8 cellular contexts compared by ENCODE assay signal in the genomic region with DNA sequence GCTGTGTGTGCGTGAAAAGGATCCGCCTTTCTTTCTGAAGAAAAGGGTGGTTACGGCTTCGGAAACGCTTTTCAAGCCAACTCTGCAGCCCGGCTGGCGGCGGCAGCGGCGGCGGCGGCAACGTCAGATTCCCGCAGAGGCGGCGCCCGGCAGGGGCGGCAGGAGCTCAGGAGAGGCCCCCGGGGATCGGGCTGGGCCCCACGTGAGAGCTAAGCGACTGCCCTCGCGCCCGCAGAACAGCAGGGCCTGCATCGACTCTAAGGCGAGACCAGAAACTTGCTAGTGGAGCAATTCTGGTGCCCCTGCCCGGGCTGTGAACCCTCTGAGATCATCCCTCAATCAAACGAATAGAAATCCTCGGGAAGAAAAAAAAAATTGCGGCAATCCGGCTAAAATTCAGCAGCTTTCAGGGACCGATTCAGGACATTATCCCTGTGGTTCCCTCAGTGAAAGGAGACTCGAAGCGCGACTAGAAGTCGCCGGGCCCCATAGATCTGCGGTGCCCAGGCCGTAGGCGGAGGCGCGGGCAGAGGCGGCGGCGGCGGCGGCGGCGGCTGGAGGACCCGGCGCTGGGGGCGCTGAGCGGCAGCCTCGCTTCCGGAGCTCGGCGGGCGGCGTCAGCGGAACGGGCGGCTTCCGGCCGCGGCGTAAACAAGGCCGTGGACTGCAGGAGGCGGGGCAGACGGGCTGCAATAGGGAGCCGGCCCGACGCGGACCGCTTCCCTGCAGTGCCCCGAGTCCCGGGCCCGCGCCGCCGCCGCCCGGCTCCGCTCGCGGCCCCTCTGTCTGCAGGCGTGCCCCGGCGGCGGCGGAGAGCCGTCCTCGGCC. TPM values are rescaled to one million over a fixed set of nuclear protein-coding genes. Genes with fewer than 3 reads are reported as not detected.
DNase-seq lines count a peak whose midpoint lies in the region; ATAC-seq and TF ChIP-seq lines count a peak whose summit lies in the region.

A gene with protein sequence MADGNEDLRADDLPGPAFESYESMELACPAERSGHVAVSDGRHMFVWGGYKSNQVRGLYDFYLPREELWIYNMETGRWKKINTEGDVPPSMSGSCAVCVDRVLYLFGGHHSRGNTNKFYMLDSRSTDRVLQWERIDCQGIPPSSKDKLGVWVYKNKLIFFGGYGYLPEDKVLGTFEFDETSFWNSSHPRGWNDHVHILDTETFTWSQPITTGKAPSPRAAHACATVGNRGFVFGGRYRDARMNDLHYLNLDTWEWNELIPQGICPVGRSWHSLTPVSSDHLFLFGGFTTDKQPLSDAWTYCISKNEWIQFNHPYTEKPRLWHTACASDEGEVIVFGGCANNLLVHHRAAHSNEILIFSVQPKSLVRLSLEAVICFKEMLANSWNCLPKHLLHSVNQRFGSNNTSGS (plus strand): TSS at position 681 of the 828 bp plus-strand sequence. CDS start 316 bp downstream, outside the sequence.

- peak within 1 kb of the TSS; percentile 96 for H2AK9ac ChIP-seq in IMR-90 (replicated peaks; ENCODE audit: low read depth, low read length, poor library complexity)

- peaks cover 11% of the 10 kb centered on the region for H4K20me1 ChIP-seq in IMR-90 (ENCODE audit: insufficient read depth, low read length)

- intact Hi-C loops in IMR-90 (cut with micrococcal nuclease) = loop anchor here (1.0 to 5.0 kb wide), 3 partner anchors 74 to 305 kb away; a partner anchor contains a TSS

- peak within 1 kb of the TSS; percentile 95 for H3K56ac ChIP-seq in IMR-90 (ENCODE audit: extremely low read depth, insufficient read depth, low read length)

- H2BK15ac ChIP-seq in IMR-90 (ENCODE audit: low read depth, low read length) = no peak within 1 kb of the TSS; the same call in 2 of the 3 replicates

- peak within 1 kb of the TSS; percentile 91 for H4K5ac ChIP-seq in IMR-90 (ENCODE audit: low read depth, low read length)

- in situ Hi-C loops in IMR-90 (cut with MboI; ENCODE audit: low sequenced_read_pairs) = loop anchor here (5.0 to 25.0 kb wide), 3 partner anchors 75 to 305 kb away; a partner anchor contains a TSS

- H2AFZ ChIP-seq in IMR-90 (replicated peaks; ENCODE audit: low read length, poor library complexity) = peak within 1 kb of the TSS; percentile 95

- no peaks in the 10 kb centered on the region for H3K27me3 ChIP-seq in IMR-90 (ENCODE audit: control insufficient read depth, insufficient read depth, low read length)
- H3K27me3 ChIP-seq in mucosa of stomach (ENCODE audit: control insufficient read depth, insufficient read depth, low read length) = no peaks in the 10 kb centered on the region

- TF ChIP-seq POLR2A in IMR-90 (IDR thresholded peaks at IDR 0.05; ENCODE audit: low read depth, low read length) = peak; percentile 91

- H2AK5ac ChIP-seq in IMR-90 (ENCODE audit: low read depth, low read length) = peak within 1 kb of the TSS; percentile 96

- peak within 1 kb of the TSS; percentile 91 for H3K27ac ChIP-seq in IMR-90 (ENCODE audit: insufficient read depth, low read length)

- H3K9ac ChIP-seq in IMR-90 (ENCODE audit: low read depth, low read length) (peak within 1 kb of the TSS; percentile 99), mucosa of stomach (ENCODE audit: low read length) (peak within 1 kb of the TSS; percentile 100)

- H2BK120ac ChIP-seq in IMR-90 (ENCODE audit: low read depth, low read length) = peak within 1 kb of the TSS; percentile 73

- H3K23ac ChIP-seq in IMR-90 (ENCODE audit: low read depth, low read length) = peak within 1 kb of the TSS; percentile 99

- dilution Hi-C loops in IMR-90 (cut with HindIII; ENCODE audit: low sequenced_read_pairs, unreplicated experiment) = no loop called here

- H3K79me1 ChIP-seq in IMR-90 (ENCODE audit: low read depth in 1 of 2, low read length in 2 of 2) = peaks cover 17 to 30% of the 10 kb centered on the region in 2 experiments

- TF ChIP-seq RAD21 in IMR-90 (IDR thresholded peaks at IDR 0.05; ENCODE audit: low read length) = no peak

- peak within 1 kb of the TSS; percentile 96 for H3K4me3 ChIP-seq in IMR-90 (ENCODE audit: insufficient read depth, low read depth, low read length)
- H3K4me3 ChIP-seq in epithelial cell of proximal tubule (ENCODE audit: low read depth, low read length) = peak within 1 kb of the TSS; percentile 97
- peak within 1 kb of the TSS; percentile 100 for H3K4me3 ChIP-seq in mucosa of stomach (ENCODE audit: low read length)

- H3K4ac ChIP-seq in IMR-90 (ENCODE audit: low read depth, low read length) = peak within 1 kb of the TSS; percentile 98

- ATAC-seq in GM21529 (IDR thresholded peaks at IDR 0.05; ENCODE audit: unreplicated experiment) = peak; percentile 93
- ATAC-seq in IMR-90 (ENCODE audit: low read depth) = peak; percentile 90

- WGBS in IMR-90 (ENCODE audit: extremely low coverage in 2 of 2, insufficient read length in 1 of 2), 2 experiments = 1% methylated on average over 66 of the region's 93 CpGs; no CpG with 5 or more reads in 1 of the 2 experiments

- H3K36me3 ChIP-seq in IMR-90 (ENCODE audit: control insufficient read depth, insufficient read depth, low read length) (0 out of 2 replicates have a peak, but pooled peaks cover 2% of the 10 kb centered on the region), mucosa of stomach (ENCODE audit: control insufficient read depth, insufficient read depth, low read length) (no peaks in the 10 kb centered on the region)

- TF ChIP-seq CTCF in IMR-90 (conservative IDR thresholded peaks at IDR 0.05; ENCODE audit: low read depth, low read length) (peak; percentile 53), epithelial cell of proximal tubule (conservative IDR thresholded peaks at IDR 0.05; ENCODE audit: low read depth, low read length) (peak; percentile 12)

- peak within 1 kb of the TSS; percentile 98 for H4K8ac ChIP-seq in IMR-90 (ENCODE audit: low read depth in 2 of 2, low read length in 2 of 2)

- no peaks in the 10 kb centered on the region for H3K9me3 ChIP-seq in IMR-90 (ENCODE audit: control insufficient read depth, insufficient read depth, low read length)
- H3K9me3 ChIP-seq in mucosa of stomach (ENCODE audit: control insufficient read depth, low read length) = no peaks in the 10 kb centered on the region

- peak within 1 kb of the TSS; percentile 94 for H2BK5ac ChIP-seq in IMR-90 (ENCODE audit: low read depth, low read length, poor library complexity, severe bottlenecking)

- H3K9me1 ChIP-seq in IMR-90 (ENCODE audit: insufficient read depth, low read length) = peaks cover 5% of the 10 kb centered on the region

- H4K91ac ChIP-seq in IMR-90 (ENCODE audit: insufficient read depth, low read depth, low read length) = peak within 1 kb of the TSS; percentile 96

- peak within 1 kb of the TSS; percentile 99 for H3K14ac ChIP-seq in IMR-90 (replicated peaks; ENCODE audit: low read depth, low read length)

- no peak within 1 kb of the TSS for H2BK20ac ChIP-seq in IMR-90 (ENCODE audit: low read depth, low read length)

- H3K18ac ChIP-seq in IMR-90 (ENCODE audit: low read depth, low read length) = peak within 1 kb of the TSS; percentile 83

- BruUV-seq in IMR-90 (replicated peaks; lab: Mats Ljungman, UMichigan) = no TSS peak

- POLR2A ChIA-PET in IMR-90 (lab: Charles Lee; ENCODE audit: unreplicated experiment) = interaction anchor here (0.6 kb wide), 2 partner anchors 37 to 173 kb away, joined by 4 to 9 read pairs; no protein-coding TSS in a partner anchor

- peak within 1 kb of the TSS; percentile 93 for H3K4me2 ChIP-seq in IMR-90 (ENCODE audit: low read depth, low read length)

- peak; percentile 94 for DNase-seq in DMS53 (lab: John Stamatoyannopoulos, UW)
- DNase-seq in IMR-90 = peak; percentile 88
- DNase-seq in OCI-M1 (lab: John Stamatoyannopoulos, UW) = peak; percentile 88
- peak; percentile 73 for DNase-seq in activated T-cell treated with anti-CD3 and anti-CD28 coated beads for 4 hours
- no peak for DNase-seq in epithelial cell of proximal tubule (ENCODE audit: low read depth)
- peak; percentile 90 for DNase-seq in stimulated activated CD8-positive, alpha-beta memory T cell treated with anti-CD3 and anti-CD28 coated beads, Interleukin-4, amount 100 ng/mL, for 48 hours

- CTCF ChIA-PET in IMR-90 (lab: Yijun Ruan, JAX) = interaction anchor here (0.6 to 1.0 kb wide), 2 partner anchors 16 to 23 kb away, joined by 3 to 4 read pairs; no protein-coding TSS in a partner anchor

- H3K4me1 ChIP-seq in IMR-90 (ENCODE audit: control insufficient read depth, insufficient read depth, low read length) = peaks cover 9% of the 10 kb centered on the region
- H3K4me1 ChIP-seq in mucosa of stomach (ENCODE audit: control insufficient read depth, insufficient read depth, low read length) = peaks cover 7% of the 10 kb centered on the region

TF ChIP-seq in IMR-90, 13 proteins besides CTCF, POLR2A, EP300 and RAD21 (continues in another document):
- TF ChIP-seq BHLHE40 (IDR thresholded peaks at IDR 0.05; ENCODE audit: low read depth, low read length) (peak; percentile 40; the same call in 1 of the 2 replicates), MXI1 (IDR thresholded peaks at IDR 0.05; ENCODE audit: borderline replicate concordance, low read depth, low read length) (0 out of 2 replicates have a peak, but pooled peaks have one; percentile 19), NFE2L2 (IDR thresholded peaks at IDR 0.05; ENCODE audit: low read depth, low read length) (no peak; the same call in 1 of the 2 replicates), MAZ (IDR thresholded peaks at IDR 0.05; ENCODE audit: borderline replicate concordance, low read depth, low read length) (peak; percentile 61; the same call in 1 of the 2 replicates), CEBPB (IDR thresholded peaks at IDR 0.05; ENCODE audit: low read depth, low read length) (no peak), RCOR1 (IDR thresholded peaks at IDR 0.05; ENCODE audit: insufficient replicate concordance, low read length) (no peak), SMC3 (IDR thresholded peaks at IDR 0.05; ENCODE audit: low read depth, low read length) (no peak), FOS (IDR thresholded peaks at IDR 0.05; ENCODE audit: low read depth, low read length) (no peak), CHD1 (IDR thresholded peaks at IDR 0.05; ENCODE audit: low read depth, low read length) (no peak), MAFK (IDR thresholded peaks at IDR 0.05; ENCODE audit: low read depth, low read length) (no peak)
- TF ChIP-seq, protein P1, sequence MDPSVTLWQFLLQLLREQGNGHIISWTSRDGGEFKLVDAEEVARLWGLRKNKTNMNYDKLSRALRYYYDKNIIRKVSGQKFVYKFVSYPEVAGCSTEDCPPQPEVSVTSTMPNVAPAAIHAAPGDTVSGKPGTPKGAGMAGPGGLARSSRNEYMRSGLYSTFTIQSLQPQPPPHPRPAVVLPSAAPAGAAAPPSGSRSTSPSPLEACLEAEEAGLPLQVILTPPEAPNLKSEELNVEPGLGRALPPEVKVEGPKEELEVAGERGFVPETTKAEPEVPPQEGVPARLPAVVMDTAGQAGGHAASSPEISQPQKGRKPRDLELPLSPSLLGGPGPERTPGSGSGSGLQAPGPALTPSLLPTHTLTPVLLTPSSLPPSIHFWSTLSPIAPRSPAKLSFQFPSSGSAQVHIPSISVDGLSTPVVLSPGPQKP (IDR thresholded peaks at IDR 0.05; ENCODE audit: borderline replicate concordance, low read depth, low read length) = no peak

RNA-seq across cellular contexts. Expression of the gene that starts here (rescaled TPM):
- total RNA-seq in IMR-90 (2012; rRNA removed) (41.8 and 51.1 TPM in 2 replicates), epithelial cell of proximal tubule (24.0 and 24.4 TPM in 2 replicates)
- polyA plus RNA-seq in IMR-90 (2012; rRNA removed) = 27.0 and 29.2 TPM in 2 replicates
- polyA plus RNA-seq in IMR-90 (2012; cell fraction: cytosol; rRNA removed) = 12.1 and 20.1 TPM in 2 replicates
- polyA plus RNA-seq in IMR-90 (2012; cell fraction: nucleus; rRNA removed; ENCODE audit: low replicate concordance) = 42.7 and 89.1 TPM in 2 replicates
